In the genomic region with DNA sequence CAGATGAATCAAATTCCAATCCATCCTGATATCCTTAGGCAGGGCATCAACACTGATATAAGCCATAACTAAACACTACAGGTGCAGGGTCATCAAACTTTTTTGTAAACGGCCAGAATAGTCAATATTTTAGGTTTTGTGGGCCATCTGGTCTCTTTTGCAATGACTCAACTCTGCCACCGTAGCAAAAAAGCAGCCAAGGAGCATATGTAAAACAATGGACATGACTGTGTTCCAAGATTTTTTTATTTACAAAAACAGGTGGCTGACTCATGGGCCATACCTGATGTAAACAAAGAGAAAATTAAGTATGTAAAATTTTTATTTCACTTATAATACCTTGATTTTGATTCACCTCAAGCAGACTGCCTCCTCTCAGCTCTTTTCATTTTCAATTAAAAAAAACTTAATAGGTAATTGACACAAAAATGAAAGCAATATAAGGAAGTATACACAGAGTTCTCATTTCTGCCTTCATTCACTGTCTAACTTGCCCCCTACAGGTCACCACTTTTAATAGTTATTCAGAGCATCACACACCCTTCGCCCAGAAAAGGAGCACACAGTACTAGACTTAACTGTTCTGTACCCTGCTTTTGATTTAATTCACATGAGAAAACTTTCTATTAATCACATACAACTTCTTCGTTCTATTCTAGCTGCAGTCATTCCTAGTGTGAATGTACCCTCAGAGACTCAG, we compare ENCODE assay signal across 11 cellular contexts. TPM values are rescaled to one million over a fixed set of nuclear protein-coding genes. Genes with fewer than 3 reads are reported as not detected.
DNase-seq lines count a peak whose midpoint lies in the region; ATAC-seq and TF ChIP-seq lines count a peak whose summit lies in the region.
"Had no signal": no experiment of that assay in that cellular context is flagged by ENCODE, and none has a peak within 500 bp of the region (broad histone marks: within the 10 kb centered on the region; RNA-seq: fewer than 3 reads in every experiment).

No MANE protein-coding gene starts in this region.

- CTCF ChIA-PET in activated CD8-positive, alpha-beta memory T cell treated with anti-CD3 and anti-CD28 coated beads, Interleukin-2, amount 10 ng/mL, durations not matched to agents 7 days and 5 days (lab: Charles Lee), result no interaction called here

- ATAC-seq in GM18508 (IDR thresholded peaks at IDR 0.05; ENCODE audit: insufficient read depth, unreplicated experiment), result peak; percentile 64
- ATAC-seq in GM21529 (IDR thresholded peaks at IDR 0.05; ENCODE audit: unreplicated experiment), result peak; percentile 65
- no peak for ATAC-seq in Right ventricle myocardium inferior
- ATAC-seq in activated CD8-positive, alpha-beta memory T cell treated with anti-CD3 and anti-CD28 coated beads, Interleukin-2, amount 10 ng/mL, durations not matched to agents 7 days and 5 days, result no peak

- H3K36me3 Mint-ChIP-seq in endodermal cell (ENCODE audit: low read depth), result peaks cover 4% of the 10 kb centered on the region
- H3K36me3 Mint-ChIP-seq in activated CD8-positive, alpha-beta memory T cell treated with anti-CD3 and anti-CD28 coated beads, Interleukin-2, amount 10 ng/mL, durations not matched to agents 7 days and 5 days, result no peaks in the 10 kb centered on the region
- H3K36me3 Mint-ChIP-seq: activated naive CD8-positive, alpha-beta T cell had no signal

- 80 to 87% methylated on average over 1 to 4 of the region's 4 CpGs for WGBS in endodermal cell (ENCODE audit: insufficient coverage in 1 of 2, insufficient read length in 1 of 2), 2 experiments
- 62 to 66% methylated on average over 4 of the region's 4 CpGs for WGBS in lower leg skin, 2 donors

- no peak overlapping the region for H3K4me3 Mint-ChIP-seq in endodermal cell
- no peak overlapping the region for H3K4me3 Mint-ChIP-seq in activated CD8-positive, alpha-beta memory T cell treated with anti-CD3 and anti-CD28 coated beads, Interleukin-2, amount 10 ng/mL, durations not matched to agents 7 days and 5 days
- H3K4me3 Mint-ChIP-seq: activated naive CD8-positive, alpha-beta T cell; mesothelial cell of epicardium had no signal

- peaks cover 52% of the 10 kb centered on the region for H3K9me3 Mint-ChIP-seq in endodermal cell
- no peaks in the 10 kb centered on the region for H3K9me3 Mint-ChIP-seq in activated CD8-positive, alpha-beta memory T cell treated with anti-CD3 and anti-CD28 coated beads, Interleukin-2, amount 10 ng/mL, durations not matched to agents 7 days and 5 days (ENCODE audit: low read depth)

- peaks cover 8% of the 10 kb centered on the region for H3K27me3 Mint-ChIP-seq in endodermal cell (ENCODE audit: insufficient read depth)
- H3K27me3 Mint-ChIP-seq in activated CD8-positive, alpha-beta memory T cell treated with anti-CD3 and anti-CD28 coated beads, Interleukin-2, amount 10 ng/mL, durations not matched to agents 7 days and 5 days, result peaks cover 17% of the 10 kb centered on the region

- H3K27ac ChIP-seq in endodermal cell (ENCODE audit: low read depth, low read length), result no peak overlapping the region

- H3K4me1 Mint-ChIP-seq in endodermal cell, result peaks cover 8% of the 10 kb centered on the region
- H3K4me1 Mint-ChIP-seq in activated CD8-positive, alpha-beta memory T cell treated with anti-CD3 and anti-CD28 coated beads, Interleukin-2, amount 10 ng/mL, durations not matched to agents 7 days and 5 days, result no peaks in the 10 kb centered on the region

- TF ChIP-seq POLR2A in lower leg skin (IDR thresholded peaks at IDR 0.05), result no peak

- no peak overlapping the region for H3K4me3 ChIP-seq in endodermal cell (ENCODE audit: low read length)
- H3K4me3 ChIP-seq in lower leg skin (ENCODE audit: low read depth, poor library complexity, severe bottlenecking), result no peak overlapping the region

- no peaks in the 10 kb centered on the region for H3K4me1 ChIP-seq in endodermal cell (ENCODE audit: control insufficient read depth, insufficient read depth, low read length)

- no peak overlapping the region for H3K9ac ChIP-seq in endodermal cell (ENCODE audit: extremely low read depth, low read length, poor library complexity, severe bottlenecking)

- no peaks in the 10 kb centered on the region for H3K36me3 ChIP-seq in endodermal cell (ENCODE audit: control insufficient read depth, insufficient read depth, low read length)

- no peak overlapping the region for H3K27ac Mint-ChIP-seq in endodermal cell
- no peak overlapping the region for H3K27ac Mint-ChIP-seq in activated CD8-positive, alpha-beta memory T cell treated with anti-CD3 and anti-CD28 coated beads, Interleukin-2, amount 10 ng/mL, durations not matched to agents 7 days and 5 days
- H3K27ac Mint-ChIP-seq: activated naive CD8-positive, alpha-beta T cell; mesothelial cell of epicardium had no signal

- H3K9me3 ChIP-seq in endodermal cell (ENCODE audit: control insufficient read depth, low read length), result no peaks in the 10 kb centered on the region

- intact Hi-C loops in Right ventricle myocardium inferior (cut with DNase I) (no loop called here), lower leg skin (cut with DNase I; ENCODE audit: low total_unique reads) (no loop called here)

- TF ChIP-seq CTCF in endodermal cell (conservative IDR thresholded peaks at IDR 0.05), result peak; percentile 31
- TF ChIP-seq CTCF in lower leg skin (IDR thresholded peaks at IDR 0.05), result no peak

- H3K27me3 ChIP-seq in endodermal cell (ENCODE audit: control insufficient read depth, insufficient read depth, low read length, poor library complexity, severe bottlenecking), result peaks cover 7% of the 10 kb centered on the region

- DNase-seq in Kasumi-1 (lab: John Stamatoyannopoulos, UW) (peak; percentile 3 to 13), endodermal cell (no peak), Right ventricle myocardium inferior (ENCODE audit: missing footprints) (no peak), lower leg skin (ENCODE audit: low spot score in 2 of 2) (no peak), NCI-H82 (lab: John Stamatoyannopoulos, UW) (no peak)
- no peak for DNase-seq in activated CD8-positive, alpha-beta memory T cell treated with anti-CD3 and anti-CD28 coated beads, Interleukin-2, amount 10 ng/mL, durations not matched to agents 7 days and 5 days
- DNase-seq: NCI-H1436 treated with DMSO at 0.1 percent for 48 hours had no signal

RNA-seq across cellular contexts. Expression of a gene that starts 35.3 kb away (rescaled TPM):
- total RNA-seq in endodermal cell, result 10 to 100 TPM; 26.2 to 61.1 TPM
- 119 TPM for polyA plus RNA-seq in endodermal cell (2013, experiment 1 of 2)
- 92.6 TPM for polyA plus RNA-seq in endodermal cell (2013, experiment 2 of 2)
- 5.1 TPM for total RNA-seq in Right ventricle myocardium inferior
- total RNA-seq in activated CD8-positive, alpha-beta memory T cell treated with anti-CD3 and anti-CD28 coated beads, Interleukin-2, amount 10 ng/mL, durations not matched to agents 7 days and 5 days, result not detected
- 10 to 100 TPM in 2 of 4 donors, 1 to 10 TPM in 2; 4.6 to 22.8 (median 12.3) TPM for total RNA-seq in lower leg skin

Comparison
In these comparisons a context has a peak if more than half of its experiments do, and no peak if none do; other contexts are left out.
1. ATAC-seq: peak in GM18508 (single experiment) and GM21529 (single experiment); none in Right ventricle myocardium inferior (single experiment) and activated CD8-positive, alpha-beta memory T cell treated with anti-CD3 and anti-CD28 coated beads, Interleukin-2, amount 10 ng/mL, durations not matched to agents 7 days and 5 days (single experiment).
2. DNase-seq: peak in Kasumi-1 (2 of 2); none in endodermal cell (single experiment), Right ventricle myocardium inferior (single experiment), activated CD8-positive, alpha-beta memory T cell treated with anti-CD3 and anti-CD28 coated beads, Interleukin-2, amount 10 ng/mL, durations not matched to agents 7 days and 5 days (single experiment), lower leg skin (0 of 2) and NCI-H82 (single experiment).